22 cellular contexts compared by ENCODE assay signal in genomic region chr12:109760930-109761630, GRCh38. TPM values are rescaled to one million over a fixed set of nuclear protein-coding genes. Genes with fewer than 3 reads are reported as not detected.
DNase-seq lines count a peak whose midpoint lies in the region; ATAC-seq and TF ChIP-seq lines count a peak whose summit lies in the region.
"Had no signal": no experiment of that assay in that cellular context is flagged by ENCODE, and none has a peak within 500 bp of the region (broad histone marks: within the 10 kb centered on the region; RNA-seq: fewer than 3 reads in every experiment).

No MANE protein-coding gene starts in this region.

- ATAC-seq in activated T-cell treated with anti-CD3 and anti-CD28 coated beads, Interleukin-2, amount 50 U/mL, for 72 hours (replicated peaks in 1 of 2): no peak
- no peak for ATAC-seq in HG03139 (IDR thresholded peaks at IDR 0.05; ENCODE audit: unreplicated experiment)
- ATAC-seq: GM12878, Panc1 had no signal

- no peak overlapping the region for H3K4me3 ChIP-seq in Peyer's patch
- no peak overlapping the region for H3K4me3 ChIP-seq in spleen
- H3K4me3 ChIP-seq: GM12878, HAP-1, prostate gland had no signal

- H3K27ac ChIP-seq in Peyer's patch: no peak overlapping the region
- peak overlapping the region in 5 of 8 donors; percentile 13 to 69 (median 48) for H3K27ac ChIP-seq in spleen
- H3K27ac ChIP-seq: C4-2B, prostate gland had no signal

- H3K36me3 ChIP-seq in Peyer's patch (no peaks in the 10 kb centered on the region), spleen (no peaks in the 10 kb centered on the region)
- H3K36me3 ChIP-seq: HAP-1, prostate gland had no signal

- 80 to 86% (median 85%) methylated on average over 9 to 11 of the region's 11 CpGs for WGBS in spleen, 5 donors

- H3K36me3 Mint-ChIP-seq in activated T-cell treated with anti-CD3 and anti-CD28 coated beads, Interleukin-2, amount 50 U/mL, for 24 hours (ENCODE audit: low read depth): peaks cover 3% of the 10 kb centered on the region
- peaks cover 0 to 8% of the 10 kb centered on the region in 2 donors for H3K36me3 Mint-ChIP-seq in activated T-cell treated with anti-CD3 and anti-CD28 coated beads, Interleukin-2, amount 50 U/mL, for 72 hours (ENCODE audit: insufficient read depth in 2 of 2)
- H3K36me3 Mint-ChIP-seq in activated T-helper 1 cell treated with anti-CD3 and anti-CD28 coated beads, Interleukin-12 subunit alpha, Interleukin-12 subunit beta, Interleukin-2, Interleukin-4 antibody, amounts not matched to agents 30 ng/mL and 10 ng/mL and 1 ng/mL, durations not matched to agents 14 hours and 24 hours and 36 hours (ENCODE audit: low read depth): no peaks in the 10 kb centered on the region

- no peak overlapping the region for H3K27ac Mint-ChIP-seq in activated T-cell treated with anti-CD3 and anti-CD28 coated beads, Interleukin-2, amount 50 U/mL, for 24 hours
- H3K27ac Mint-ChIP-seq in activated T-cell treated with anti-CD3 and anti-CD28 coated beads, Interleukin-2, amount 50 U/mL, for 72 hours: no peak overlapping the region
- H3K27ac Mint-ChIP-seq in activated T-helper 1 cell treated with anti-CD3 and anti-CD28 coated beads, Interleukin-12 subunit alpha, Interleukin-12 subunit beta, Interleukin-2, Interleukin-4 antibody, amounts not matched to agents 30 ng/mL and 10 ng/mL and 1 ng/mL, durations not matched to agents 14 hours and 24 hours and 36 hours: no peak overlapping the region
- H3K27ac Mint-ChIP-seq: T-helper 2 cell treated with Interferon-gamma antibody and Interleukin-4, amounts not matched to agents 5 μg/mL and 100 μg/mL, for 36 hours had no signal

- TF ChIP-seq POLR2A in Peyer's patch (IDR thresholded peaks at IDR 0.05) (no peak), spleen (IDR thresholded peaks at IDR 0.05) (no peak)

- peaks cover 5% of the 10 kb centered on the region for H3K27me3 Mint-ChIP-seq in activated T-cell treated with anti-CD3 and anti-CD28 coated beads, Interleukin-2, amount 50 U/mL, for 24 hours
- H3K27me3 Mint-ChIP-seq in activated T-cell treated with anti-CD3 and anti-CD28 coated beads, Interleukin-2, amount 50 U/mL, for 72 hours (ENCODE audit: low read depth): no peaks in the 10 kb centered on the region
- no peaks in the 10 kb centered on the region for H3K27me3 Mint-ChIP-seq in activated T-helper 1 cell treated with anti-CD3 and anti-CD28 coated beads, Interleukin-12 subunit alpha, Interleukin-12 subunit beta, Interleukin-2, Interleukin-4 antibody, amounts not matched to agents 30 ng/mL and 10 ng/mL and 1 ng/mL, durations not matched to agents 14 hours and 24 hours and 36 hours (ENCODE audit: insufficient read depth)

- H3K4me1 Mint-ChIP-seq in activated T-cell treated with anti-CD3 and anti-CD28 coated beads, Interleukin-2, amount 50 U/mL, for 24 hours (ENCODE audit: low read depth): peaks cover 6% of the 10 kb centered on the region
- peaks cover 5% of the 10 kb centered on the region for H3K4me1 Mint-ChIP-seq in activated T-cell treated with anti-CD3 and anti-CD28 coated beads, Interleukin-2, amount 50 U/mL, for 72 hours (ENCODE audit: low read depth)
- no peaks in the 10 kb centered on the region for H3K4me1 Mint-ChIP-seq in activated T-helper 1 cell treated with anti-CD3 and anti-CD28 coated beads, Interleukin-12 subunit alpha, Interleukin-12 subunit beta, Interleukin-2, Interleukin-4 antibody, amounts not matched to agents 30 ng/mL and 10 ng/mL and 1 ng/mL, durations not matched to agents 14 hours and 24 hours and 36 hours (ENCODE audit: low read depth)

- H3K4me1 ChIP-seq in Peyer's patch (no peaks in the 10 kb centered on the region), spleen (peaks cover 0 to 46% (median 23%) of the 10 kb centered on the region in 6 donors)
- H3K4me1 ChIP-seq: HAP-1, prostate gland had no signal

- peaks cover 0 to 7% (median 0%) of the 10 kb centered on the region in 4 donors for H3K9me3 ChIP-seq in Peyer's patch
- H3K9me3 ChIP-seq in spleen: peaks cover 4 to 28% (median 23%) of the 10 kb centered on the region in 8 donors
- H3K9me3 ChIP-seq: prostate gland had no signal

- H3K9me3 Mint-ChIP-seq in activated T-cell treated with anti-CD3 and anti-CD28 coated beads, Interleukin-2, amount 50 U/mL, for 24 hours: peaks cover 15% of the 10 kb centered on the region
- peaks cover 1 to 5% of the 10 kb centered on the region in 2 donors for H3K9me3 Mint-ChIP-seq in activated T-cell treated with anti-CD3 and anti-CD28 coated beads, Interleukin-2, amount 50 U/mL, for 72 hours
- peaks cover 19% of the 10 kb centered on the region for H3K9me3 Mint-ChIP-seq in activated T-helper 1 cell treated with anti-CD3 and anti-CD28 coated beads, Interleukin-12 subunit alpha, Interleukin-12 subunit beta, Interleukin-2, Interleukin-4 antibody, amounts not matched to agents 30 ng/mL and 10 ng/mL and 1 ng/mL, durations not matched to agents 14 hours and 24 hours and 36 hours

- TF ChIP-seq CTCF in Peyer's patch (IDR thresholded peaks at IDR 0.05): no peak
- no peak for TF ChIP-seq CTCF in spleen (IDR thresholded peaks at IDR 0.05 in 8 of 11, conservative IDR thresholded peaks at IDR 0.05 in 3 of 11)

- H3K27me3 ChIP-seq in Peyer's patch: no peaks in the 10 kb centered on the region
- H3K27me3 ChIP-seq in spleen (replicated peaks in 1 of 7): no peaks in the 10 kb centered on the region

- peak; percentile 21 for DNase-seq in activated T-cell treated with anti-CD3 and anti-CD28 coated beads, Interleukin-2, amount 50 U/mL, for 24 hours
- no peak for DNase-seq in activated T-cell treated with anti-CD3 and anti-CD28 coated beads, Interleukin-2, amount 50 U/mL, for 72 hours
- DNase-seq in Peyer's patch (peak in 2 of 3 donors; percentile 21 to 40), islet precursor cell (peak; percentile 45), spleen (no peak), GDM1 (lab: John Stamatoyannopoulos, UW) (no peak)
- DNase-seq in activated T-helper 1 cell treated with anti-CD3 and anti-CD28 coated beads, Interleukin-12 subunit alpha, Interleukin-12 subunit beta, Interleukin-2, Interleukin-4 antibody, amounts not matched to agents 30 ng/mL and 10 ng/mL and 1 ng/mL, durations not matched to agents 14 hours and 24 hours and 36 hours (ENCODE audit: low spot score): no peak
- DNase-seq: activated CD4-positive, alpha-beta T cell treated with anti-CD3 and anti-CD28 coated beads for 1 hour; activated naive CD4-positive, alpha-beta T cell treated with Interleukin-2 at 50 U/mL for 16 hours; GF-D8; mammary epithelial cell; NCI-H187; NCI-H226; NCI-H82; stimulated activated CD4-positive, alpha-beta T cell treated with anti-CD3 and anti-CD28 coated beads, Interleukin-4, amount 100 ng/mL, for 4 hours had no signal

- intact Hi-C loops in spleen (cut with DNase I; ENCODE audit: low total_unique reads): no loop called here
- intact Hi-C loops in activated T-helper 1 cell treated with anti-CD3 and anti-CD28 coated beads, Interleukin-12 subunit alpha, Interleukin-12 subunit beta, Interleukin-2, Interleukin-4 antibody, amounts not matched to agents 30 ng/mL and 10 ng/mL and 1 ng/mL, durations not matched to agents 14 hours and 24 hours and 36 hours (cut with micrococcal nuclease): no loop called here

- H3K4me3 Mint-ChIP-seq in activated T-cell treated with anti-CD3 and anti-CD28 coated beads, Interleukin-2, amount 50 U/mL, for 24 hours: no peak overlapping the region
- H3K4me3 Mint-ChIP-seq in activated T-cell treated with anti-CD3 and anti-CD28 coated beads, Interleukin-2, amount 50 U/mL, for 72 hours: no peak overlapping the region
- H3K4me3 Mint-ChIP-seq in activated T-helper 1 cell treated with anti-CD3 and anti-CD28 coated beads, Interleukin-12 subunit alpha, Interleukin-12 subunit beta, Interleukin-2, Interleukin-4 antibody, amounts not matched to agents 30 ng/mL and 10 ng/mL and 1 ng/mL, durations not matched to agents 14 hours and 24 hours and 36 hours: no peak overlapping the region
- H3K4me3 Mint-ChIP-seq: T-helper 2 cell treated with Interferon-gamma antibody and Interleukin-4, amounts not matched to agents 5 μg/mL and 100 μg/mL, for 36 hours had no signal

RNA-seq across cellular contexts. Expression of gene FAM222A, which starts 47.5 kb away (rescaled TPM):
- total RNA-seq in activated T-cell treated with anti-CD3 and anti-CD28 coated beads, Interleukin-2, amount 50 U/mL, for 72 hours: under 1 TPM; 0.53 to 0.55 TPM
- total RNA-seq in Peyer's patch (10 to 100 TPM in 1 of 4 donors, 1 to 10 TPM in 3; 3.9 to 26.1 (median 7.0) TPM), spleen (10 to 100 TPM; 13.9 to 30.7 (median 21.5) TPM)
- 1 to 10 TPM; 1.3 to 5.2 (median 2.1) TPM for polyA plus RNA-seq in spleen
- 2.4 TPM in 2 replicates for total RNA-seq in activated T-helper 1 cell treated with anti-CD3 and anti-CD28 coated beads, Interleukin-12 subunit alpha, Interleukin-12 subunit beta, Interleukin-2, Interleukin-4 antibody, amounts not matched to agents 30 ng/mL and 10 ng/mL and 1 ng/mL, durations not matched to agents 14 hours and 24 hours and 36 hours

Comparison
In these comparisons a context has a peak if more than half of its experiments do, and no peak if none do; other contexts are left out.
1. DNase-seq: peak in activated T-cell treated with anti-CD3 and anti-CD28 coated beads, Interleukin-2, amount 50 U/mL, for 24 hours (single experiment), Peyer's patch (2 of 3) and islet precursor cell (single experiment); none in activated T-cell treated with anti-CD3 and anti-CD28 coated beads, Interleukin-2, amount 50 U/mL, for 72 hours (0 of 2), spleen (single experiment), activated T-helper 1 cell treated with anti-CD3 and anti-CD28 coated beads, Interleukin-12 subunit alpha, Interleukin-12 subunit beta, Interleukin-2, Interleukin-4 antibody, amounts not matched to agents 30 ng/mL and 10 ng/mL and 1 ng/mL, durations not matched to agents 14 hours and 24 hours and 36 hours (single experiment) and GDM1 (single experiment).
2. H3K27ac ChIP-seq: peak in spleen (5 of 8); none in Peyer's patch (0 of 4).